Comparison of ENCODE assay signal across 17 cellular contexts in the genomic region with DNA sequence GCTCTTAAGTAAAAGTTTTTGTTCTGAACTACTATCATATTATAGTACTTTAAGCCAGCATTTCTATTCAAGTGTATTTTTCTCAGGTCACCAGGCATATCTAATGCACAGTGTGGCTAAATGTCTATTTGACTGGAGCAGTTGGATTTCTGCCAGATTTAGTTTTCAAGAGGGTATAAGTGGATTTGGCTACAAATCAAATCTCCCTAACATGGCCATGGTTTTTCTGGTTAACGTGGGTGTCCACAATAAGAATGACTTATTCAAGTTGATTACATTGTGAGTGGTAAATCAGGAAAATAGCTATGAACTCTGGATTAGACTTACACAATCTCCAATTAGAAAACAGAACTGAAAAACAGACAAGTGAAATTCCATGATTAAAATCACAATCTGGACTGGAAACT. TPM values are rescaled to one million over a fixed set of nuclear protein-coding genes. Genes with fewer than 3 reads are reported as not detected.
A peak's percentile ranks its signal among the peaks of the same experiment; 100 is the strongest.
DNase-seq lines count a peak whose midpoint lies in the region; ATAC-seq and TF ChIP-seq lines count a peak whose summit lies in the region.
"Had no signal": no experiment of that assay in that cellular context is flagged by ENCODE, and none has a peak within 500 bp of the region (broad histone marks: within the 10 kb centered on the region; RNA-seq: fewer than 3 reads in every experiment).

No MANE protein-coding gene starts in this region.

- H3K9ac ChIP-seq in SK-N-MC (ENCODE audit: insufficient read length) (peak overlapping the region; percentile 9), colonic mucosa (ENCODE audit: low read depth in 2 of 2, low read length in 2 of 2) (no peak overlapping the region)
- H3K9ac ChIP-seq: GM23248, parathyroid adenoma had no signal

- TF ChIP-seq CTCF in colonic mucosa (IDR thresholded peaks at IDR 0.05), result no peak

- no peaks in the 10 kb centered on the region for H3K4me1 ChIP-seq in colonic mucosa
- H3K4me1 ChIP-seq: Peyer's patch had no signal

- H3K9me3 ChIP-seq in SK-N-MC (ENCODE audit: low read depth, low read length) (no peaks in the 10 kb centered on the region), colonic mucosa (no peaks in the 10 kb centered on the region)
- H3K9me3 ChIP-seq: Peyer's patch, suprapubic skin had no signal

- peaks cover 14% of the 10 kb centered on the region for H3K27me3 ChIP-seq in colonic mucosa
- H3K27me3 ChIP-seq: Peyer's patch had no signal

- DNase-seq in COR-L47 (lab: John Stamatoyannopoulos, UW) (peak; percentile 93), NCI-H1092 treated with DMSO at 0.1 percent for 48 hours (lab: John Stamatoyannopoulos, UW) (peak; percentile 94), NCI-H2196 treated with DMSO at 0.1 percent for 48 hours (lab: John Stamatoyannopoulos, UW; ENCODE audit: unreplicated experiment) (peak; percentile 64), SK-N-MC (ENCODE audit: low read depth, low spot score) (no peak), CD1c-positive myeloid dendritic cell (ENCODE audit: extremely low spot score) (no peak), colonic mucosa (no peak)
- DNase-seq in activated CD4-positive, alpha-beta T cell treated with anti-CD3 and anti-CD28 coated beads, Interleukin-2, amount 50 U/mL, for 48 hours, result no peak
- no peak for DNase-seq in stimulated activated naive CD8-positive, alpha-beta T cell treated with anti-CD3 and anti-CD28 coated beads, Interleukin-15, Interleukin-2, amounts not matched to agents 100 U/mL and 50 U/mL, for 24 hours
- DNase-seq: activated CD4-positive, alpha-beta T cell treated with anti-CD3 and anti-CD28 coated beads for 48 hours; activated T-cell treated with anti-CD3 and anti-CD28 coated beads, Interleukin-2, amount 50 U/mL, for 72 hours; glutamatergic neuron; GM23248; MV-4-11; Peyer's patch; T-helper 2 cell had no signal

- H3K27ac ChIP-seq in SK-N-MC (peak overlapping the region; percentile 42; the same call in 1 of the 2 replicates), colonic mucosa (no peak overlapping the region)
- H3K27ac ChIP-seq: GM23248, parathyroid adenoma, Peyer's patch, suprapubic skin had no signal

- intact Hi-C loops in colonic mucosa (cut with DNase I), result no loop called here

- H3K4me3 ChIP-seq in SK-N-MC (peak overlapping the region; percentile 31; the same call in 1 of the 2 replicates), colonic mucosa (no peak overlapping the region)
- H3K4me3 ChIP-seq: GM23248, Peyer's patch, suprapubic skin had no signal

- H3K36me3 ChIP-seq in SK-N-MC (ENCODE audit: insufficient read depth, low read length) (no peaks in the 10 kb centered on the region), colonic mucosa (no peaks in the 10 kb centered on the region)
- H3K36me3 ChIP-seq: Peyer's patch, suprapubic skin had no signal

- ATAC-seq in stimulated activated naive CD8-positive, alpha-beta T cell treated with anti-CD3 and anti-CD28 coated beads, Interleukin-15, Interleukin-2, amounts not matched to agents 100 U/mL and 50 U/mL, for 24 hours, result no peak
- ATAC-seq: activated T-cell treated with anti-CD3 and anti-CD28 coated beads, Interleukin-2, amount 50 U/mL, for 72 hours had no signal

RNA-seq across cellular contexts. Expression of gene CHN1, which starts 5.7 kb away (rescaled TPM):
- total RNA-seq in colonic mucosa, result 1 to 10 TPM; 2.2 to 2.8 TPM

Comparison
In these comparisons a context has a peak if more than half of its experiments do, and no peak if none do; other contexts are left out.
1. DNase-seq: peak in COR-L47 (single experiment), NCI-H1092 treated with DMSO at 0.1 percent for 48 hours (single experiment) and NCI-H2196 treated with DMSO at 0.1 percent for 48 hours (single experiment); none in SK-N-MC (single experiment), CD1c-positive myeloid dendritic cell (single experiment), colonic mucosa (single experiment), activated CD4-positive, alpha-beta T cell treated with anti-CD3 and anti-CD28 coated beads, Interleukin-2, amount 50 U/mL, for 48 hours (0 of 2) and stimulated activated naive CD8-positive, alpha-beta T cell treated with anti-CD3 and anti-CD28 coated beads, Interleukin-15, Interleukin-2, amounts not matched to agents 100 U/mL and 50 U/mL, for 24 hours (single experiment).